Comparison of ENCODE assay signal across 21 cellular contexts in the genomic region with DNA sequence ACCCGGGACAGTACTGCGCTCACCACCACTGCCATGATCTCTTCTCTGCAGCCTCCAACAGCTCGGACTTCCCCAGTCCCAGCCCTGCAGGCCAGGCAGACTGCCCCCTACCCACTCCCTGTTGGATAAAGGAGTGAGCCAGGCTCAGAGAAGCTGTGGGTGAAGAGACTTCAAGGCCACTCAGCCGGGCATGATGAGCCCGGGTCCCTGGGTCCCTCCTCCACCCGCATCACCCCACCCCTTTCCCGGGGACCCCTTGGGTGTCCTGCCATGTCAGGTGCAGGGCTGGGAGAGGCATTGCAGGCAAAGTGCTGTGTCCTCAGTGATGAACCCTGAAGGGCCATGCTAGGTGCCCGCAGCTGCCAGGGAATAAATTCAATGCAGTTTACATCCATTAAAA. TPM values are rescaled to one million over a fixed set of nuclear protein-coding genes. Genes with fewer than 3 reads are reported as not detected.
DNase-seq lines count a peak whose midpoint lies in the region; ATAC-seq and TF ChIP-seq lines count a peak whose summit lies in the region.
"Had no signal": no experiment of that assay in that cellular context is flagged by ENCODE, and none has a peak within 500 bp of the region (broad histone marks: within the 10 kb centered on the region; RNA-seq: fewer than 3 reads in every experiment).

No MANE protein-coding gene starts in this region.

- H3K9ac ChIP-seq in neuronal stem cell (ENCODE audit: low read depth, low read length, poor library complexity), result no peak overlapping the region
- H3K9ac ChIP-seq: KMS-11 had no signal

- no peak for TF ChIP-seq CTCF in right atrium auricular region (IDR thresholded peaks at IDR 0.05)
- TF ChIP-seq CTCF in left ventricle myocardium inferior (IDR thresholded peaks at IDR 0.05; ENCODE audit: borderline replicate concordance), result no peak

- H3K27me3 ChIP-seq in right atrium auricular region, result no peaks in the 10 kb centered on the region
- H3K27me3 ChIP-seq in left ventricle myocardium inferior (ENCODE audit: low read depth), result peaks cover 37% of the 10 kb centered on the region
- peaks cover 0 to 3% (median 0%) of the 10 kb centered on the region in 3 experiments for H3K27me3 ChIP-seq in neuronal stem cell (ENCODE audit: control insufficient read depth in 3 of 3, insufficient read depth in 3 of 3, low read depth in 1 of 3, low read length in 3 of 3)

- H2AK5ac ChIP-seq in neuronal stem cell (ENCODE audit: low read depth, low read length), result peak overlapping the region; percentile 100

- H3K4me1 ChIP-seq in right atrium auricular region (peaks cover 0 to 52% of the 10 kb centered on the region in 2 donors), left ventricle myocardium inferior (peaks cover 74% of the 10 kb centered on the region), neuronal stem cell (ENCODE audit: control insufficient read depth in 2 of 2, insufficient read depth in 1 of 2, low read depth in 1 of 2, low read length in 2 of 2) (peaks cover 28 to 38% of the 10 kb centered on the region in 2 donors), urinary bladder (ENCODE audit: insufficient read depth) (no peaks in the 10 kb centered on the region)

- H3K4me2 ChIP-seq in neuronal stem cell (ENCODE audit: insufficient read depth, low read length, poor library complexity, severe bottlenecking), result no peak overlapping the region
- H3K4me2 ChIP-seq: KMS-11, PC-9 had no signal

- peak overlapping the region; percentile 66 for H2BK5ac ChIP-seq in neuronal stem cell (ENCODE audit: low read length)

- H3K9me3 ChIP-seq in right atrium auricular region (no peaks in the 10 kb centered on the region), left ventricle myocardium inferior (replicated peaks) (no peaks in the 10 kb centered on the region), neuronal stem cell (replicated peaks in 1 of 2; ENCODE audit: control insufficient read depth in 2 of 2, insufficient read depth in 1 of 2, low read depth in 1 of 2, low read length in 2 of 2) (no peaks in the 10 kb centered on the region)
- H3K9me3 ChIP-seq: BLaER1 treated with 17β-estradiol and CSF1 and Interleukin-3, amounts not matched to agents 10 nM and 100 nM had no signal

- intact Hi-C loops in Right ventricle myocardium superior (cut with DNase I) (no loop called here), left ventricle myocardium inferior (cut with micrococcal nuclease) (no loop called here)

- no peak overlapping the region for H3K23ac ChIP-seq in neuronal stem cell (ENCODE audit: low read depth, low read length, poor library complexity)

- no peak overlapping the region for H2AFZ ChIP-seq in neuronal stem cell (ENCODE audit: low read length)
- H2AFZ ChIP-seq: PC-9 had no signal

- no peak overlapping the region for H2BK15ac ChIP-seq in neuronal stem cell (ENCODE audit: low read length)

- no peak overlapping the region for H3K18ac ChIP-seq in neuronal stem cell (ENCODE audit: low read length)

- H2BK12ac ChIP-seq in neuronal stem cell (ENCODE audit: low read length), result peak overlapping the region; percentile 41

- no peak overlapping the region for H3K27ac ChIP-seq in right atrium auricular region
- peak overlapping the region; percentile 89 for H3K27ac ChIP-seq in left ventricle myocardium inferior (replicated peaks)
- H3K27ac ChIP-seq in neuronal stem cell (replicated peaks; ENCODE audit: low read length), result no peak overlapping the region
- peak overlapping the region; percentile 2 for H3K27ac ChIP-seq in urinary bladder (ENCODE audit: low read depth)
- H3K27ac ChIP-seq: BLaER1 treated with 17β-estradiol and CSF1 and Interleukin-3, amounts not matched to agents 10 nM and 100 nM; KMS-11; PC-9 had no signal

- ATAC-seq in Right ventricle myocardium superior (ENCODE audit: poor library complexity) (no peak), GM21367 (IDR thresholded peaks at IDR 0.05; ENCODE audit: unreplicated experiment) (no peak)

- H3K14ac ChIP-seq in neuronal stem cell (ENCODE audit: low read length), result peak overlapping the region; percentile 21

- H3K79me1 ChIP-seq in neuronal stem cell (ENCODE audit: low read depth, low read length), result no peaks in the 10 kb centered on the region

- no CpG with 5 or more reads among the region's 8 CpGs for WGBS in neuronal stem cell (ENCODE audit: extremely low coverage in 2 of 2, insufficient read length in 2 of 2, insufficient replicate concordance in 1 of 2), 2 donors
- WGBS in urinary bladder, result 80% methylated on average over 8 of the region's 8 CpGs

- H3K36me3 ChIP-seq in right atrium auricular region (no peaks in the 10 kb centered on the region), left ventricle myocardium inferior (no peaks in the 10 kb centered on the region), neuronal stem cell (replicated peaks in 1 of 2; ENCODE audit: control insufficient read depth in 2 of 2, insufficient read depth in 2 of 2, low read length in 2 of 2) (no peaks in the 10 kb centered on the region), urinary bladder (ENCODE audit: insufficient read depth) (no peaks in the 10 kb centered on the region)
- H3K36me3 ChIP-seq: BLaER1 treated with 17β-estradiol and CSF1 and Interleukin-3, amounts not matched to agents 10 nM and 100 nM had no signal

- H4K91ac ChIP-seq in neuronal stem cell (ENCODE audit: low read depth, low read length, poor library complexity), result no peak overlapping the region

- no peak overlapping the region for H3K4me3 ChIP-seq in right atrium auricular region
- peak overlapping the region; percentile 64 for H3K4me3 ChIP-seq in left ventricle myocardium inferior
- H3K4me3 ChIP-seq in neuronal stem cell (ENCODE audit: low read length in 2 of 2), result no peak overlapping the region
- H3K4me3 ChIP-seq in urinary bladder (ENCODE audit: low read depth, low read length), result no peak overlapping the region
- H3K4me3 ChIP-seq: BLaER1 treated with 17β-estradiol and CSF1 and Interleukin-3, amounts not matched to agents 10 nM and 100 nM; GM12878; PC-9 had no signal

- DNase-seq in Right ventricle myocardium superior (peak; percentile 35), right atrium auricular region (ENCODE audit: low spot score) (no peak), left ventricle myocardium inferior (peak; percentile 13), neuronal stem cell (ENCODE audit: low spot score) (no peak), NCI-H526 treated with DMSO at 0.1 percent for 48 hours (lab: John Stamatoyannopoulos, UW) (no peak)
- DNase-seq in stimulated activated naive CD4-positive, alpha-beta T cell (lab: John Stamatoyannopoulos, UW), result no peak
- DNase-seq: 8988T, GDM1, HFFc6, NCI-H1436, NCI-H2029 treated with DMSO at 0.1 percent for 48 hours, NCI-H2171 treated with DMSO at 0.1 percent for 48 hours, NCI-H446 treated with DMSO at 0.1 percent for 48 hours, NCI-H82, PC-9 had no signal

- no peak overlapping the region for H4K8ac ChIP-seq in neuronal stem cell (ENCODE audit: low read depth, low read length)

- H2BK120ac ChIP-seq in neuronal stem cell (ENCODE audit: low read depth, low read length), result no peak overlapping the region

- H3K4ac ChIP-seq in neuronal stem cell (ENCODE audit: low read length), result no peak overlapping the region

RNA-seq across cellular contexts. Expression of gene LSP1, which starts 14.5 kb away (rescaled TPM):
- 23.0 TPM for total RNA-seq in Right ventricle myocardium superior
- 10 to 100 TPM in 1 of 2 donors, 1 to 10 TPM in 1; 7.9 to 12.1 TPM for total RNA-seq in right atrium auricular region
- 19.7 TPM for total RNA-seq in left ventricle myocardium inferior
- polyA plus RNA-seq in neuronal stem cell (2013, experiment 1 of 2), result 0.13 TPM
- 0.73 TPM for polyA plus RNA-seq in neuronal stem cell (2013, experiment 2 of 2)
- 50.7 TPM for total RNA-seq in urinary bladder
- 160 TPM for polyA plus RNA-seq in urinary bladder

RNA-seq across cellular contexts. Expression of gene PRR33, which starts 24.3 kb away (rescaled TPM):
- total RNA-seq in Right ventricle myocardium superior, result 5.8 TPM
- under 1 TPM in 1 of 2 donors, not detected in 1; 0.33 TPM for total RNA-seq in right atrium auricular region
- 2.4 TPM for total RNA-seq in left ventricle myocardium inferior
- not detected for polyA plus RNA-seq in neuronal stem cell (2013, experiment 1 of 2)
- not detected for polyA plus RNA-seq in neuronal stem cell (2013, experiment 2 of 2)
- not detected for total RNA-seq in urinary bladder
- polyA plus RNA-seq in urinary bladder, result 0.28 TPM
- total RNA-seq: GM12878, HFFc6, M059J, PC-9 had no signal

RNA-seq across cellular contexts. Expression of gene TNNI2, which starts 28.6 kb away (rescaled TPM):
- not detected for total RNA-seq in Right ventricle myocardium superior
- total RNA-seq in right atrium auricular region, result not detected
- total RNA-seq in left ventricle myocardium inferior, result not detected
- 0.13 TPM for polyA plus RNA-seq in neuronal stem cell (2013, experiment 1 of 2)
- not detected for polyA plus RNA-seq in neuronal stem cell (2013, experiment 2 of 2)
- total RNA-seq in urinary bladder, result 32.6 TPM
- polyA plus RNA-seq in urinary bladder, result 4.6 TPM
- total RNA-seq: HFFc6, M059J had no signal

RNA-seq across cellular contexts. Expression of gene SYT8, which starts 32.6 kb away (rescaled TPM):
- total RNA-seq in Right ventricle myocardium superior, result not detected
- total RNA-seq in right atrium auricular region, result not detected
- not detected for total RNA-seq in left ventricle myocardium inferior
- not detected for polyA plus RNA-seq in neuronal stem cell (2013, experiment 1 of 2)
- polyA plus RNA-seq in neuronal stem cell (2013, experiment 2 of 2), result not detected
- total RNA-seq in urinary bladder, result 3.4 TPM
- 35.6 TPM for polyA plus RNA-seq in urinary bladder
- total RNA-seq: GM12878, HFFc6, M059J had no signal

RNA-seq across cellular contexts. Expression of gene TNNT3, which starts 52.1 kb away (rescaled TPM):
- total RNA-seq in Right ventricle myocardium superior (35.7 TPM), right atrium auricular region (10 to 100 TPM; 12.8 to 16.4 TPM), left ventricle myocardium inferior (30.7 TPM), urinary bladder (61.6 TPM)
- 0.49 TPM for polyA plus RNA-seq in neuronal stem cell (2013, experiment 1 of 2)
- 0.32 TPM for polyA plus RNA-seq in neuronal stem cell (2013, experiment 2 of 2)
- 39.3 TPM for polyA plus RNA-seq in urinary bladder
- total RNA-seq: GM12878, HFFc6, M059J, PC-9 had no signal

Comparison
In these comparisons a context has a peak if more than half of its experiments do, and no peak if none do; other contexts are left out.
1. DNase-seq: peak in Right ventricle myocardium superior (single experiment) and left ventricle myocardium inferior (single experiment); none in right atrium auricular region (single experiment), neuronal stem cell (single experiment), stimulated activated naive CD4-positive, alpha-beta T cell (0 of 6) and NCI-H526 treated with DMSO at 0.1 percent for 48 hours (single experiment).
2. H3K27ac ChIP-seq: peak in left ventricle myocardium inferior (single experiment) and urinary bladder (single experiment); none in right atrium auricular region (0 of 2) and neuronal stem cell (single experiment).
3. RNA of gene TNNI2, which starts 28.6 kb away (total RNA-seq): 32.6 TPM in urinary bladder (single experiment); not detected in left ventricle myocardium inferior (single experiment), not detected in Right ventricle myocardium superior (single experiment) and not detected in right atrium auricular region; every median in the first group is over 10 times any median in the second.